ENCODE assay signal across 9 cellular contexts in genomic region chr1:153598309-153599172, GRCh38. TPM values are rescaled to one million over a fixed set of nuclear protein-coding genes. Genes with fewer than 3 reads are reported as not detected.
DNase-seq lines count a peak whose midpoint lies in the region; ATAC-seq, FAIRE-seq and TF ChIP-seq lines count a peak whose summit lies in the region.
"Had no signal": no experiment of that assay in that cellular context is flagged by ENCODE, and none has a peak within 500 bp of the region (broad histone marks: within the 10 kb centered on the region; RNA-seq: fewer than 3 reads in every experiment).

No MANE protein-coding gene starts in this region.

- H3K9me3 Mint-ChIP-seq in naive thymus-derived CD8-positive, alpha-beta T cell: no peaks in the 10 kb centered on the region

- 42% methylated on average over 7 of the region's 7 CpGs for WGBS in K562 (ENCODE audit: insufficient coverage, low coverage, missing lambda C conversion rate)

- H3K9ac ChIP-seq in K562 (ENCODE audit: insufficient read depth in 1 of 2, low read depth in 2 of 2, low read length in 2 of 2): 0 out of 4 replicates have a peak overlapping the region, but pooled peaks of 1 of the 2 experiments have one; percentile 55

- no peak overlapping the region for H3K4me3 ChIP-seq in K562

- CTCF ChIA-PET in K562 (lab: Yijun Ruan, JAX; ENCODE audit: low intra/inter-chr PET ratio): no interaction called here

- no peak for TF ChIP-seq EP300 in K562 (IDR thresholded peaks at IDR 0.05; ENCODE audit: low read length)

- peaks cover 5 to 38% (median 19%) of the 10 kb centered on the region in 4 donors for H3K4me1 Mint-ChIP-seq in naive thymus-derived CD8-positive, alpha-beta T cell

- no peaks in the 10 kb centered on the region for H3K27me3 ChIP-seq in K562 (ENCODE audit: control insufficient read depth in 2 of 2, insufficient read depth in 2 of 2, low read length in 2 of 2)

- TF ChIP-seq CTCF in K562 (IDR thresholded peaks at IDR 0.05 in 2 of 3, conservative IDR thresholded peaks at IDR 0.05 in 1 of 3; ENCODE audit: insufficient read depth in 2 of 3, low read depth in 1 of 3, low read length in 3 of 3): no peak

- no peak for FAIRE-seq in K562 (lab: Jason Lieb, UNC)
- FAIRE-seq: TTC549 had no signal

- H3K27me3 Mint-ChIP-seq in naive thymus-derived CD8-positive, alpha-beta T cell: no peaks in the 10 kb centered on the region

- TF ChIP-seq POLR2A in K562 (conservative IDR thresholded peaks at IDR 0.05): no peak

- no peaks in the 10 kb centered on the region for H4K20me1 ChIP-seq in K562 (replicated peaks; ENCODE audit: control insufficient read depth, insufficient read depth, low read length)

- H3K9me1 ChIP-seq in K562 (ENCODE audit: control insufficient read depth, insufficient read depth, low read length): no peaks in the 10 kb centered on the region

- H3K4me3 Mint-ChIP-seq in naive thymus-derived CD8-positive, alpha-beta T cell: no peak overlapping the region

- no peak overlapping the region for H3K27ac ChIP-seq in K562 (ENCODE audit: extremely low read depth, low read depth, low read length)

- no peaks in the 10 kb centered on the region for H3K36me3 Mint-ChIP-seq in naive thymus-derived CD8-positive, alpha-beta T cell

- DNase-seq in COLO668 (lab: John Stamatoyannopoulos, UW; ENCODE audit: unreplicated experiment) (peak; percentile 23), NCI-H510A (lab: John Stamatoyannopoulos, UW) (peak; percentile 44), K562 (ENCODE audit: extremely low read depth in 1 of 4, low spot score in 3 of 4) (no peak), glomerular visceral epithelial cell (ENCODE audit: extremely low spot score) (no peak), NCI-H128 (lab: John Stamatoyannopoulos, UW; ENCODE audit: unreplicated experiment) (no peak)
- DNase-seq in naive thymus-derived CD8-positive, alpha-beta T cell: peak in 3 of 10 donors; percentile 22 to 28 (median 25)

- H3K4me2 ChIP-seq in K562 (ENCODE audit: insufficient read depth, low read length): no peak overlapping the region

- no TSS peak for BruUV-seq in K562 (replicated peaks; lab: Mats Ljungman, UMichigan)

- H3K4me1 ChIP-seq in K562 (replicated peaks in 1 of 2; ENCODE audit: control insufficient read depth in 2 of 2, insufficient read depth in 2 of 2, low read length in 2 of 2): peaks cover 0 to 2% of the 10 kb centered on the region in 2 experiments; a peak in 2 of 5 replicates

- in situ Hi-C loops in K562 (cut with MboI): no loop called here

- no peaks in the 10 kb centered on the region for H3K9me3 ChIP-seq in K562 (replicated peaks; ENCODE audit: control insufficient read depth, insufficient read depth, low read depth, low read length)

- ATAC-seq in GM18868 (IDR thresholded peaks at IDR 0.05; ENCODE audit: unreplicated experiment): peak; percentile 95
- peak; percentile 95 for ATAC-seq in HG02943 (IDR thresholded peaks at IDR 0.05; ENCODE audit: low read depth, unreplicated experiment)
- ATAC-seq in K562: no peak
- peak; percentile 91 to 92 for ATAC-seq in naive thymus-derived CD8-positive, alpha-beta T cell

- no peak overlapping the region for H2AFZ ChIP-seq in K562 (ENCODE audit: low read depth, low read length)

- H3K79me2 ChIP-seq in K562 (ENCODE audit: control insufficient read depth, insufficient read depth, low read length): no peaks in the 10 kb centered on the region

- POLR2A ChIA-PET in K562 (lab: Yijun Ruan, JAX): interaction anchor here (0.7 to 1.2 kb wide), 2 partner anchors 17 to 79 kb away, joined by 3 read pairs; partner anchors contain the start of gene S100A14
- POLR2A ChIA-PET in naive thymus-derived CD8-positive, alpha-beta T cell (lab: Charles Lee): interaction anchor here (1.3 kb wide), 1 partner anchor 35 kb away, joined by 5 read pairs; the partner anchor contains the start of gene CHTOP

- intact Hi-C loops in K562 (cut with micrococcal nuclease): no loop called here

- H3K36me3 ChIP-seq in K562 (ENCODE audit: control insufficient read depth, insufficient read depth, low read length): no peaks in the 10 kb centered on the region

- H3K27ac Mint-ChIP-seq in naive thymus-derived CD8-positive, alpha-beta T cell: peak overlapping the region in 9 of 10 donors; percentile 1 to 81 (median 73)

- TF ChIP-seq RAD21 in K562 (CRISPR knock-in tag; conservative IDR thresholded peaks at IDR 0.05 in 1 of 2, IDR thresholded peaks at IDR 0.05 in 1 of 2): no peak

RNA-seq across cellular contexts. Expression of gene S100A16, which starts 14.4 kb away (rescaled TPM):
- total RNA-seq in K562 (2011; cell fraction: chromatin; rRNA removed; ENCODE audit: low replicate concordance): 0.65 and 1.3 TPM in 2 replicates
- total RNA-seq in K562 (2011; cell fraction: nucleolus; rRNA removed): 0.92 and 1.3 TPM in 2 replicates
- total RNA-seq in K562 (2011; cell fraction: nucleoplasm; rRNA removed): 0.59 and 0.69 TPM in 2 replicates
- total RNA-seq in K562 (2014; rRNA removed): 1.6 and 2.8 TPM in 2 replicates
- total RNA-seq in K562 (2014; rRNA removed; fragmentation: Illumina TruSeq; extraction: Trizol): 1.4 and 2.4 TPM in 2 replicates
- 1.8 and 2.2 TPM in 2 replicates for total RNA-seq in K562 (2015; rRNA removed; fragmentation: Illumina TruSeq; extraction: Trizol)
- 3.2 and 4.3 TPM in 2 replicates for total RNA-seq in K562 (2021)
- polyA plus RNA-seq in K562 (2011; rRNA removed): 2.1 and 6.1 TPM in 2 replicates
- 2.9 and 14.8 TPM in 2 replicates for polyA plus RNA-seq in K562 (2011; cell fraction: cytosol; rRNA removed)
- polyA plus RNA-seq in K562 (2011; cell fraction: nucleus; rRNA removed): 0.81 and 4.1 TPM in 2 replicates
- polyA plus RNA-seq in K562 (2012): 4.6 and 5.8 TPM in 2 replicates
- polyA plus RNA-seq in K562 (2014; fragmentation: Illumina TruSeq; extraction: Trizol): 4.8 and 6.1 TPM in 2 replicates
- polyA plus RNA-seq in K562 (2014; fragmentation: Nextera tagmentation; extraction: Ambion mirVana): 1 to 10 TPM; 2.0 to 5.0 TPM
- 6.9 and 9.0 TPM in 2 replicates for polyA plus RNA-seq in K562 (2014; rRNA removed)
- polyA minus RNA-seq in K562 (2011; rRNA and poly(A)+ RNA removed): 0.63 and 1.3 TPM in 2 replicates
- 5.4 and 6.1 TPM in 2 replicates for polyA minus RNA-seq in K562 (2011; cell fraction: cytosol; rRNA and poly(A)+ RNA removed)
- 0.33 and 1.9 TPM in 2 replicates for polyA minus RNA-seq in K562 (2011; cell fraction: nucleus; rRNA and poly(A)+ RNA removed)
- not detected for total RNA-seq in naive thymus-derived CD8-positive, alpha-beta T cell
- polyA plus RNA-seq in naive thymus-derived CD8-positive, alpha-beta T cell: not detected

RNA-seq across cellular contexts. Expression of gene S100A14, which starts 17.6 kb away (rescaled TPM):
- 0.51 TPM in 1 of 2 replicates, not detected in the other for total RNA-seq in K562 (2011; cell fraction: chromatin; rRNA removed; ENCODE audit: low replicate concordance)
- total RNA-seq in K562 (2011; cell fraction: nucleolus; rRNA removed): 1.5 TPM in 1 of 2 replicates, not detected in the other
- not detected in 2 replicates for total RNA-seq in K562 (2011; cell fraction: nucleoplasm; rRNA removed)
- total RNA-seq in K562 (2014; rRNA removed) (0.41 TPM in 1 of 2 replicates, not detected in the other), K562 (2014; rRNA removed; fragmentation: Illumina TruSeq; extraction: Trizol) (0.15 TPM in 1 of 2 replicates, not detected in the other), K562 (2015; rRNA removed; fragmentation: Illumina TruSeq; extraction: Trizol) (not detected in 2 replicates), K562 (2021) (0.24 and 0.25 TPM in 2 replicates)
- polyA plus RNA-seq in K562 (2011; rRNA removed) (0.24 TPM in 1 of 2 replicates, not detected in the other), K562 (2014; fragmentation: Illumina TruSeq; extraction: Trizol) (0.52 TPM in 1 of 2 replicates, not detected in the other), K562 (2014; fragmentation: Nextera tagmentation; extraction: Ambion mirVana) (under 1 TPM in 1 of 2 experiments, not detected in 1; 0.10 TPM), K562 (2014; rRNA removed) (0.59 and 0.64 TPM in 2 replicates)
- polyA plus RNA-seq in K562 (2011; cell fraction: cytosol; rRNA removed): 0.07 and 0.21 TPM in 2 replicates
- polyA plus RNA-seq in K562 (2011; cell fraction: nucleus; rRNA removed): 0.27 and 0.64 TPM in 2 replicates
- 0.15 and 0.20 TPM in 2 replicates for polyA plus RNA-seq in K562 (2012)
- 0.21 TPM in 1 of 2 replicates, not detected in the other for polyA minus RNA-seq in K562 (2011; rRNA and poly(A)+ RNA removed)
- polyA minus RNA-seq in K562 (2011; cell fraction: cytosol; rRNA and poly(A)+ RNA removed): not detected in 2 replicates
- not detected in 2 replicates for polyA minus RNA-seq in K562 (2011; cell fraction: nucleus; rRNA and poly(A)+ RNA removed)
- not detected for total RNA-seq in naive thymus-derived CD8-positive, alpha-beta T cell
- not detected for polyA plus RNA-seq in naive thymus-derived CD8-positive, alpha-beta T cell

RNA-seq across cellular contexts. Expression of gene S100A13, which starts 28.8 kb away (rescaled TPM):
- total RNA-seq in K562 (2011; cell fraction: chromatin; rRNA removed; ENCODE audit: low replicate concordance): 24.7 and 50.2 TPM in 2 replicates
- 28.6 and 31.2 TPM in 2 replicates for total RNA-seq in K562 (2011; cell fraction: nucleolus; rRNA removed)
- total RNA-seq in K562 (2011; cell fraction: nucleoplasm; rRNA removed): 27.3 and 31.8 TPM in 2 replicates
- total RNA-seq in K562 (2014; rRNA removed) (48.8 and 58.0 TPM in 2 replicates), K562 (2014; rRNA removed; fragmentation: Illumina TruSeq; extraction: Trizol) (45.6 and 53.8 TPM in 2 replicates), K562 (2015; rRNA removed; fragmentation: Illumina TruSeq; extraction: Trizol) (46.5 and 49.2 TPM in 2 replicates), K562 (2021) (41.9 and 43.3 TPM in 2 replicates)
- polyA plus RNA-seq in K562 (2011; rRNA removed) (82.1 and 112 TPM in 2 replicates), K562 (2014; fragmentation: Illumina TruSeq; extraction: Trizol) (46.5 and 51.4 TPM in 2 replicates), K562 (2014; fragmentation: Nextera tagmentation; extraction: Ambion mirVana) (100 to 1,000 TPM; 128 to 129 TPM), K562 (2014; rRNA removed) (101 and 114 TPM in 2 replicates)
- 76.6 and 95.8 TPM in 2 replicates for polyA plus RNA-seq in K562 (2011; cell fraction: cytosol; rRNA removed)
- polyA plus RNA-seq in K562 (2011; cell fraction: nucleus; rRNA removed): 77.0 and 81.9 TPM in 2 replicates
- polyA plus RNA-seq in K562 (2012): 90.6 and 94.3 TPM in 2 replicates
- 26.7 and 43.1 TPM in 2 replicates for polyA minus RNA-seq in K562 (2011; rRNA and poly(A)+ RNA removed)
- polyA minus RNA-seq in K562 (2011; cell fraction: cytosol; rRNA and poly(A)+ RNA removed): 9.8 and 13.9 TPM in 2 replicates
- polyA minus RNA-seq in K562 (2011; cell fraction: nucleus; rRNA and poly(A)+ RNA removed): 8.0 and 9.2 TPM in 2 replicates
- 1 to 10 TPM; 5.3 to 6.0 TPM for total RNA-seq in naive thymus-derived CD8-positive, alpha-beta T cell
- 1 to 10 TPM in 2 of 3 donors, under 1 TPM in 1; 0.94 to 1.9 (median 1.1) TPM for polyA plus RNA-seq in naive thymus-derived CD8-positive, alpha-beta T cell

RNA-seq across cellular contexts. Expression of gene S100A1, which starts 29.7 kb away (rescaled TPM):
- total RNA-seq in K562 (2011; cell fraction: chromatin; rRNA removed; ENCODE audit: low replicate concordance): 3.4 and 6.9 TPM in 2 replicates
- 4.8 and 6.3 TPM in 2 replicates for total RNA-seq in K562 (2011; cell fraction: nucleolus; rRNA removed)
- total RNA-seq in K562 (2011; cell fraction: nucleoplasm; rRNA removed): 5.9 and 8.4 TPM in 2 replicates
- 16.1 and 22.4 TPM in 2 replicates for total RNA-seq in K562 (2014; rRNA removed)
- total RNA-seq in K562 (2014; rRNA removed; fragmentation: Illumina TruSeq; extraction: Trizol): 4.6 and 5.7 TPM in 2 replicates
- 7.9 TPM in 2 replicates for total RNA-seq in K562 (2015; rRNA removed; fragmentation: Illumina TruSeq; extraction: Trizol)
- total RNA-seq in K562 (2021): 12.7 and 14.1 TPM in 2 replicates
- polyA plus RNA-seq in K562 (2011; rRNA removed): 27.3 and 30.1 TPM in 2 replicates
- polyA plus RNA-seq in K562 (2011; cell fraction: cytosol; rRNA removed): 46.4 and 48.5 TPM in 2 replicates
- polyA plus RNA-seq in K562 (2011; cell fraction: nucleus; rRNA removed): 10.6 and 11.0 TPM in 2 replicates
- 27.9 and 39.5 TPM in 2 replicates for polyA plus RNA-seq in K562 (2012)
- polyA plus RNA-seq in K562 (2014; fragmentation: Illumina TruSeq; extraction: Trizol): 14.4 and 15.0 TPM in 2 replicates
- under 1 TPM; 0.44 to 0.53 TPM for polyA plus RNA-seq in K562 (2014; fragmentation: Nextera tagmentation; extraction: Ambion mirVana)
- polyA plus RNA-seq in K562 (2014; rRNA removed): 24.4 and 27.1 TPM in 2 replicates
- polyA minus RNA-seq in K562 (2011; rRNA and poly(A)+ RNA removed): 12.5 and 25.6 TPM in 2 replicates
- polyA minus RNA-seq in K562 (2011; cell fraction: cytosol; rRNA and poly(A)+ RNA removed): 11.0 and 12.5 TPM in 2 replicates
- 2.2 and 4.4 TPM in 2 replicates for polyA minus RNA-seq in K562 (2011; cell fraction: nucleus; rRNA and poly(A)+ RNA removed)
- not detected for total RNA-seq in naive thymus-derived CD8-positive, alpha-beta T cell
- polyA plus RNA-seq in naive thymus-derived CD8-positive, alpha-beta T cell: not detected

RNA-seq across cellular contexts. Expression of gene S100A2, which starts 32.9 kb away (rescaled TPM):
- total RNA-seq in K562 (2011; cell fraction: chromatin; rRNA removed; ENCODE audit: low replicate concordance): not detected in 2 replicates
- not detected in 2 replicates for total RNA-seq in K562 (2011; cell fraction: nucleolus; rRNA removed)
- total RNA-seq in K562 (2011; cell fraction: nucleoplasm; rRNA removed): not detected in 2 replicates
- not detected in 2 replicates for total RNA-seq in K562 (2014; rRNA removed)
- not detected in 2 replicates for total RNA-seq in K562 (2014; rRNA removed; fragmentation: Illumina TruSeq; extraction: Trizol)
- 0.49 TPM in 1 of 2 replicates, not detected in the other for total RNA-seq in K562 (2015; rRNA removed; fragmentation: Illumina TruSeq; extraction: Trizol)
- 0.40 and 1.3 TPM in 2 replicates for total RNA-seq in K562 (2021)
- 0.65 TPM in 1 of 2 replicates, not detected in the other for polyA plus RNA-seq in K562 (2011; rRNA removed)
- polyA plus RNA-seq in K562 (2011; cell fraction: cytosol; rRNA removed): 0.34 TPM in 1 of 2 replicates, not detected in the other
- 0.28 TPM in 1 of 2 replicates, not detected in the other for polyA plus RNA-seq in K562 (2011; cell fraction: nucleus; rRNA removed)
- polyA plus RNA-seq in K562 (2012): 0.22 and 0.23 TPM in 2 replicates
- 0.86 TPM in 1 of 2 replicates, not detected in the other for polyA plus RNA-seq in K562 (2014; fragmentation: Illumina TruSeq; extraction: Trizol)
- polyA plus RNA-seq in K562 (2014; fragmentation: Nextera tagmentation; extraction: Ambion mirVana): under 1 TPM; 0.28 to 0.46 TPM
- 0.38 and 0.44 TPM in 2 replicates for polyA plus RNA-seq in K562 (2014; rRNA removed)
- not detected in 2 replicates for polyA minus RNA-seq in K562 (2011; rRNA and poly(A)+ RNA removed)
- polyA minus RNA-seq in K562 (2011; cell fraction: cytosol; rRNA and poly(A)+ RNA removed): not detected in 2 replicates
- polyA minus RNA-seq in K562 (2011; cell fraction: nucleus; rRNA and poly(A)+ RNA removed): not detected in 2 replicates
- not detected for total RNA-seq in naive thymus-derived CD8-positive, alpha-beta T cell
- not detected for polyA plus RNA-seq in naive thymus-derived CD8-positive, alpha-beta T cell

Comparison
In these comparisons a context has a peak if more than half of its experiments do, and no peak if none do; other contexts are left out.
1. DNase-seq: peak in COLO668 (single experiment) and NCI-H510A (single experiment); none in K562 (0 of 4), glomerular visceral epithelial cell (single experiment) and NCI-H128 (single experiment).